In the genomic region with DNA sequence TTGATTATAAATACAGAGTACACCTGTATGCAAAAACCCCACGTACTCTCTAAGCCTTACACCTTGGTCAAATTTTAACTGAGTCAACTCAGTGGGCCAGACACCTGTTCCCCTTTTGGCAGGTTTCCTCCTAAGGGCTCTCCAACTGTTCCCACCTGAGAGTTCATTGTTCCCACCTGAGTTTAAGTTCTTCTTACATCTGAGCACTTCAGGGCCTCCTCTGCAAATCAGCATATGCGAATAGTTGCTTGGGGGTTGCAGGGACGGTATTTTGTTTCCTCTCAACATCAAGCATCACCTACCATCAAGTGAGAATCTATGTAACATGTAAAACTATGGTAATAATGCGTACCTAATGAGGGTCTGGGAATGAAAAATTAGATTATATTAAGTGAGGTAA, we compare ENCODE assay signal across 23 cellular contexts.
A peak's percentile ranks its signal among the peaks of the same experiment; 100 is the strongest.
DNase-seq lines count a peak whose midpoint lies in the region; FAIRE-seq and TF ChIP-seq lines count a peak whose summit lies in the region.
"Had no signal": no experiment of that assay in that cellular context is flagged by ENCODE, and none has a peak within 500 bp of the region (broad histone marks: within the 10 kb centered on the region; RNA-seq: fewer than 3 reads in every experiment).

No MANE protein-coding gene starts in this region.

- H4K91ac ChIP-seq in H9 (ENCODE audit: insufficient read length, low read depth, low read length): no peak overlapping the region
- H4K91ac ChIP-seq in H1 (replicated peaks; ENCODE audit: insufficient read length, low read length): no peak overlapping the region

- POLR2A ChIA-PET in H1 (lab: Charles Lee; ENCODE audit: partially characterized antibody): no interaction called here

- no peaks in the 10 kb centered on the region for H3K9me3 ChIP-seq in H9 (ENCODE audit: control insufficient read depth, low read depth, low read length)
- H3K9me3 ChIP-seq in H1 (ENCODE audit: insufficient read depth in 2 of 2, low read depth in 1 of 2, low read length in 1 of 2): no peaks in the 10 kb centered on the region

- no peaks in the 10 kb centered on the region; the same call in 1 of the 2 replicates for H3K79me2 ChIP-seq in H9 (ENCODE audit: insufficient read depth, low read length)
- no peaks in the 10 kb centered on the region for H3K79me2 ChIP-seq in H1 (ENCODE audit: control insufficient read depth in 1 of 2, insufficient read depth in 2 of 2, low read length in 2 of 2)

- H4K8ac ChIP-seq in H9 (replicated peaks; ENCODE audit: insufficient read length, low read depth, low read length): no peak overlapping the region
- no peak overlapping the region for H4K8ac ChIP-seq in H1 (ENCODE audit: extremely low read depth, insufficient read depth, low read length)

- H3K9ac ChIP-seq in H9 (ENCODE audit: extremely low read depth, insufficient read length, low read length) (no peak overlapping the region), H1 (replicated peaks in 1 of 4; ENCODE audit: extremely low read depth in 1 of 4, low read depth in 3 of 4, low read length in 3 of 4) (no peak overlapping the region)

- no peak overlapping the region for H3K56ac ChIP-seq in H9 (ENCODE audit: insufficient read length, low read depth, low read length)
- H3K56ac ChIP-seq in H1 (replicated peaks; ENCODE audit: insufficient read length, low read depth, low read length): no peak overlapping the region

- H3K9me3 Mint-ChIP-seq in H9 (0 out of 5 replicates have a peak, but pooled peaks cover 0 to 3% of the 10 kb centered on the region in 2 experiments), mesothelial cell of epicardium (no peaks in the 10 kb centered on the region)

- H3K27me3 Mint-ChIP-seq in H9 (ENCODE audit: low read depth) (no peaks in the 10 kb centered on the region), mesothelial cell of epicardium (ENCODE audit: low read depth) (no peaks in the 10 kb centered on the region)

- H3K23ac ChIP-seq in H9 (ENCODE audit: insufficient read length, low read depth, low read length) (no peak overlapping the region), H1 (ENCODE audit: insufficient read length) (no peak overlapping the region)

- CTCF ChIA-PET in H1 (lab: Charles Lee; ENCODE audit: partially characterized antibody): interaction anchor here (1.4 kb wide), 1 partner anchor 145 kb away, joined by 4 read pairs; no protein-coding TSS in a partner anchor

- H3K4me3 Mint-ChIP-seq in H9 (no peak overlapping the region), mesothelial cell of epicardium (no peak overlapping the region)

- H3K23me2 ChIP-seq in H9 (ENCODE audit: insufficient read length, low read depth, low read length, poor library complexity, severe bottlenecking): no peaks in the 10 kb centered on the region
- no peaks in the 10 kb centered on the region for H3K23me2 ChIP-seq in H1 (ENCODE audit: low read depth, low read length)

- no peak overlapping the region for H2BK12ac ChIP-seq in H9 (ENCODE audit: insufficient read length, low read depth, low read length)
- no peak overlapping the region for H2BK12ac ChIP-seq in H1 (ENCODE audit: low read depth, low read length)

- H4K5ac ChIP-seq in H9 (ENCODE audit: insufficient read length, low read depth, low read length) (no peak overlapping the region), H1 (ENCODE audit: insufficient read length, low read depth, low read length) (no peak overlapping the region)

- H3K27ac ChIP-seq in H9 (ENCODE audit: insufficient read length, low read depth, low read length) (no peak overlapping the region), H1 (ENCODE audit: low read depth, low read length) (no peak overlapping the region)
- H3K27ac ChIP-seq: RWPE1 had no signal

- H2BK5ac ChIP-seq in H9 (ENCODE audit: insufficient read length, low read length): no peak overlapping the region
- H2BK5ac ChIP-seq in H1 (ENCODE audit: low read depth, low read length): no peak overlapping the region

- no peak for TF ChIP-seq RAD21 in H1 (IDR thresholded peaks at IDR 0.05 in 1 of 2, conservative IDR thresholded peaks at IDR 0.05 in 1 of 2; ENCODE audit: low read depth in 2 of 2, low read length in 2 of 2)

- H3K27ac Mint-ChIP-seq in H9 (peak overlapping the region in 2 of 3 experiments; percentile 45 to 79; a peak in 2 of 7 replicates), mesothelial cell of epicardium (no peak overlapping the region)

- H3K79me1 ChIP-seq in H9 (ENCODE audit: insufficient read depth, low read depth, low read length, poor library complexity, severe bottlenecking) (no peaks in the 10 kb centered on the region), H1 (ENCODE audit: low read depth, low read length) (no peaks in the 10 kb centered on the region)

- no peak overlapping the region for H2AFZ ChIP-seq in H9 (ENCODE audit: low read length)
- H2AFZ ChIP-seq in H1 (ENCODE audit: low read length): no peak overlapping the region

- peaks cover 21 to 22% of the 10 kb centered on the region in 2 experiments for H3K4me1 Mint-ChIP-seq in H9
- H3K4me1 Mint-ChIP-seq in mesothelial cell of epicardium: peaks cover 7% of the 10 kb centered on the region

- no peak overlapping the region for H3K14ac ChIP-seq in H9 (ENCODE audit: insufficient read depth, low read length)
- H3K14ac ChIP-seq in H1 (ENCODE audit: insufficient read length): no peak overlapping the region

- WGBS in H9 (ENCODE audit: extremely low coverage, insufficient read length, low lambda C conversion rate): no CpG with 5 or more reads among the region's 4 CpGs
- 69% methylated on average over 4 of the region's 4 CpGs; no CpG with 5 or more reads in 1 of the 2 experiments for WGBS in H1 (ENCODE audit: extremely low coverage in 1 of 2, insufficient coverage in 1 of 2, insufficient read length in 1 of 2, insufficient replicate concordance in 2 of 2, low coverage in 1 of 2, low lambda C conversion rate in 2 of 2, missing lambda C conversion rate in 1 of 2), 2 experiments

- H3K27me3 ChIP-seq in H9 (ENCODE audit: insufficient read depth, low read length) (no peaks in the 10 kb centered on the region), H1 (replicated peaks in 1 of 4; ENCODE audit: control insufficient read depth in 3 of 4, extremely low read depth in 1 of 4, insufficient read depth in 3 of 4, low read length in 3 of 4) (no peaks in the 10 kb centered on the region)

- H3K4me1 ChIP-seq in H9 (ENCODE audit: insufficient read depth, low read length) (peaks cover 8% of the 10 kb centered on the region; the same call in 1 of the 2 replicates), H1 (replicated peaks in 1 of 4; ENCODE audit: control insufficient read depth in 3 of 4, insufficient read depth in 4 of 4, low read length in 3 of 4) (peaks cover 0 to 9% (median 1%) of the 10 kb centered on the region in 4 experiments; a peak in 1 of 7 replicates)

- H3K36me3 ChIP-seq in H1 (ENCODE audit: control insufficient read depth in 2 of 4, insufficient read depth in 4 of 4, low read length in 3 of 4): no peaks in the 10 kb centered on the region

- H3K36me3 Mint-ChIP-seq in H9 (ENCODE audit: insufficient read depth in 1 of 3, low read depth in 3 of 3) (no peaks in the 10 kb centered on the region; a peak in 1 of 7 replicates), mesothelial cell of epicardium (no peaks in the 10 kb centered on the region)

- no peak for TF ChIP-seq EP300 in H1 (IDR thresholded peaks at IDR 0.05; ENCODE audit: borderline replicate concordance in 1 of 2, low read depth in 2 of 2, low read length in 2 of 2)

- TF ChIP-seq POLR2A in H1 (IDR thresholded peaks at IDR 0.05; ENCODE audit: control extremely low read depth in 1 of 2, low read depth in 2 of 2, low read length in 2 of 2): no peak

- H2BK20ac ChIP-seq in H9 (ENCODE audit: low read depth, low read length, poor library complexity, severe bottlenecking) (no peak overlapping the region), H1 (ENCODE audit: low read length) (no peak overlapping the region)

- no peak overlapping the region for H2BK15ac ChIP-seq in H9 (ENCODE audit: low read depth, low read length)
- H2BK15ac ChIP-seq in H1 (ENCODE audit: low read length): no peak overlapping the region

- H4K20me1 ChIP-seq in H9 (ENCODE audit: control insufficient read depth, insufficient read depth, insufficient read length) (no peaks in the 10 kb centered on the region), H1 (replicated peaks in 1 of 2; ENCODE audit: control insufficient read depth in 1 of 2, insufficient read depth in 2 of 2, low read length in 2 of 2) (no peaks in the 10 kb centered on the region)

- H3K4me2 ChIP-seq in H9 (ENCODE audit: insufficient read depth, insufficient read length, low read length) (no peak overlapping the region), H1 (ENCODE audit: insufficient read depth in 1 of 2, low read depth in 2 of 2, low read length in 2 of 2) (no peak overlapping the region)

- no peak overlapping the region for H3T11ph ChIP-seq in H9 (ENCODE audit: low read length)

- DNase-seq in DMS53 (lab: John Stamatoyannopoulos, UW) (peak; percentile 49), H9 (no peak), NCI-H345 (lab: John Stamatoyannopoulos, UW) (peak; percentile 40), H1 (ENCODE audit: low read depth in 1 of 2, low spot score in 2 of 2) (no peak), mesothelial cell of epicardium (ENCODE audit: low spot score in 2 of 2, unreplicated experiment in 2 of 2) (no peak), NCI-H2171 (lab: John Stamatoyannopoulos, UW) (no peak), epidermal melanocyte (ENCODE audit: insufficient read length, low spot score) (no peak)
- DNase-seq in activated CD4-positive, CD25-positive, alpha-beta regulatory T cell (lab: John Stamatoyannopoulos, UW): no peak
- DNase-seq: DMS153, EL, GDM1, GOT3, Kasumi-1, NCI-H1092 treated with DMSO at 0.1 percent for 48 hours, NCI-H1436 treated with DMSO at 0.1 percent for 48 hours, NCI-H187 treated with DMSO at 0.1 percent for 48 hours, NCI-H226, NCI-H524, NCI-H82, SHP77, T-helper 1 cell had no signal

- H2BK120ac ChIP-seq in H9 (ENCODE audit: low read depth, low read length, poor library complexity, severe bottlenecking) (no peak overlapping the region), H1 (replicated peaks; ENCODE audit: low read depth, low read length) (no peak overlapping the region)

- no peak overlapping the region for H3K18ac ChIP-seq in H9 (ENCODE audit: insufficient read length, low read depth, low read length)
- no peak overlapping the region for H3K18ac ChIP-seq in H1 (ENCODE audit: extremely low read depth, low read length)

- no peak overlapping the region for H3K4me3 ChIP-seq in H1 (ENCODE audit: extremely low read depth in 1 of 4, insufficient read depth in 2 of 4, low read depth in 3 of 4, low read length in 4 of 4)
- H3K4me3 ChIP-seq: GM12878 had no signal

- H3K4ac ChIP-seq in H9 (ENCODE audit: low read depth, low read length) (no peak overlapping the region), H1 (replicated peaks; ENCODE audit: insufficient read length, low read depth, low read length) (no peak overlapping the region)

- FAIRE-seq in H1 (lab: Jason Lieb, UNC): peak; percentile 24
- FAIRE-seq: GM12878 had no signal

- no peak for TF ChIP-seq CTCF in H9 (conservative IDR thresholded peaks at IDR 0.05)
- TF ChIP-seq CTCF in H1 (IDR thresholded peaks at IDR 0.05; ENCODE audit: control extremely low read depth in 1 of 3, insufficient read depth in 1 of 3, low read depth in 1 of 3, low read length in 3 of 3): no peak
- TF ChIP-seq CTCF in mesothelial cell of epicardium (IDR thresholded peaks at IDR 0.05; ENCODE audit: unreplicated experiment): no peak

- H2AK5ac ChIP-seq in H9 (ENCODE audit: insufficient read length, low read length) (no peak overlapping the region), H1 (ENCODE audit: low read depth, low read length) (no peak overlapping the region)

Comparison
In these comparisons a context has a peak if more than half of its experiments do, and no peak if none do; other contexts are left out.
1. DNase-seq: peak in DMS53 (single experiment) and NCI-H345 (single experiment); none in H9 (single experiment), H1 (0 of 2), mesothelial cell of epicardium (0 of 2), activated CD4-positive, CD25-positive, alpha-beta regulatory T cell (0 of 4), NCI-H2171 (single experiment) and epidermal melanocyte (single experiment).